ENCODE assay signal across 8 cellular contexts in genomic region chr3:193970131-193970772, GRCh38.
A peak's percentile ranks its signal among the peaks of the same experiment; 100 is the strongest.
DNase-seq lines count a peak whose midpoint lies in the region; ATAC-seq, FAIRE-seq and TF ChIP-seq lines count a peak whose summit lies in the region.
"Not testable (repeated sequence)": the region's sequence is repeated elsewhere in the genome, so short reads cannot be mapped to it uniquely, and the experiment has no call there.

No MANE protein-coding gene starts in this region.

- H3K9me2 ChIP-seq in GM23338 (ENCODE audit: insufficient read depth): not testable (repeated sequence)

- H3K9me3 ChIP-seq in Caco-2; endothelial cell of umbilical vein (replicated peaks; ENCODE audit: control insufficient read depth, insufficient read depth, low read length): not testable (repeated sequence)

- dilution Hi-C loops in endothelial cell of umbilical vein (cut with MboI; ENCODE audit: extremely low pct_ligation_motif_present, low sequenced_read_pairs): not testable (repeated sequence)

- not testable (repeated sequence) for H4K20me1 ChIP-seq in GM23338 (replicated peaks; ENCODE audit: insufficient read depth); endothelial cell of umbilical vein (replicated peaks; ENCODE audit: control insufficient read depth, extremely low read depth, insufficient read depth, low read length)

- not testable (repeated sequence) for H3K4me2 ChIP-seq in GM23338; endothelial cell of umbilical vein (ENCODE audit: insufficient read depth, low read length)

- H3F3A ChIP-seq in GM23338 (replicated peaks; ENCODE audit: low read depth): not testable (repeated sequence)

- H3K9ac ChIP-seq in endothelial cell of umbilical vein (replicated peaks; ENCODE audit: extremely low read depth, insufficient read depth, low read length): not testable (repeated sequence)

- H3K27me3 ChIP-seq in Caco-2 (replicated peaks; ENCODE audit: control insufficient read depth, insufficient read depth, low read length); endothelial cell of umbilical vein (ENCODE audit: control insufficient read depth in 2 of 2, insufficient read depth in 2 of 2, low read length in 2 of 2): not testable (repeated sequence)
- peaks cover 11% of the 10 kb centered on the region for H3K27me3 ChIP-seq in GM23338 (ENCODE audit: insufficient read depth)

- H3K4me3 ChIP-seq in Caco-2 (ENCODE audit: low read depth, low read length); GM23338; LNCaP clone FGC (ENCODE audit: low read depth, low read length); endothelial cell of umbilical vein (replicated peaks in 1 of 3; ENCODE audit: insufficient read depth in 1 of 3, low read depth in 1 of 3, low read length in 3 of 3): not testable (repeated sequence)

- peaks cover 26% of the 10 kb centered on the region for H3K4me1 Mint-ChIP-seq in Caco-2 (ENCODE audit: low read depth, unreplicated experiment)
- peaks cover 50% of the 10 kb centered on the region for H3K4me1 Mint-ChIP-seq in GM23338
- H3K4me1 Mint-ChIP-seq in activated B cell treated with CpG ODN at 0.5 μM for 24 hours: peaks cover 29% of the 10 kb centered on the region

- H3K4me1 ChIP-seq in Caco-2 (peaks cover 21% of the 10 kb centered on the region), GM23338 (ENCODE audit: insufficient read depth) (peaks cover 25% of the 10 kb centered on the region), endothelial cell of umbilical vein (ENCODE audit: control insufficient read depth, extremely low read depth, insufficient read depth, low read length) (peaks cover 20% of the 10 kb centered on the region)

- H2AFZ ChIP-seq in GM23338; endothelial cell of umbilical vein (ENCODE audit: low read depth, low read length): not testable (repeated sequence)

- not testable (repeated sequence) for H3K9me3 Mint-ChIP-seq in Caco-2 (ENCODE audit: unreplicated experiment); GM23338; activated B cell treated with CpG ODN at 0.5 μM for 24 hours

- not testable (repeated sequence) for H3K27me3 Mint-ChIP-seq in Caco-2 (ENCODE audit: insufficient read depth, unreplicated experiment); GM23338 (ENCODE audit: insufficient read depth, low read depth, poor library complexity); activated B cell treated with CpG ODN at 0.5 μM for 24 hours

- not testable (repeated sequence) for H3K9me1 ChIP-seq in endothelial cell of umbilical vein (replicated peaks; ENCODE audit: control insufficient read depth, extremely low read depth, insufficient read depth, low read length)

- intact Hi-C loops in Caco-2 (cut with micrococcal nuclease; ENCODE audit: unreplicated experiment) (loop anchor here (1.0 to 10.0 kb wide), 4 partner anchors 33 to 185 kb away; no protein-coding TSS in a partner anchor), activated B cell treated with CpG ODN at 0.5 μM for 24 hours (cut with micrococcal nuclease) (loop anchor here (2.0 to 10.0 kb wide), 8 partner anchors 77 to 337 kb away; no protein-coding TSS in a partner anchor), endothelial cell of umbilical vein (cut with micrococcal nuclease) (loop anchor here (1.0 to 2.0 kb wide), 6 partner anchors 10 to 345 kb away; partner anchors contain the start of gene HES1)
- intact Hi-C loops in left colon (cut with DNase I, micrococcal nuclease): not testable (repeated sequence)

- BruUV-seq in Caco-2 (replicated peaks; lab: Mats Ljungman, UMichigan); endothelial cell of umbilical vein (replicated peaks; lab: Mats Ljungman, UMichigan): not testable (repeated sequence)

- not testable (repeated sequence) for H3K27ac Mint-ChIP-seq in Caco-2 (ENCODE audit: unreplicated experiment); GM23338
- peak overlapping the region; percentile 91 for H3K27ac Mint-ChIP-seq in activated B cell treated with CpG ODN at 0.5 μM for 24 hours

- ATAC-seq in GM23338 (peak; percentile 76), left colon (peak; percentile 53)
- ATAC-seq in activated B cell treated with CpG ODN at 0.5 μM for 24 hours (ENCODE audit: low read depth): not testable (repeated sequence)

- not testable (repeated sequence) for H3K27ac ChIP-seq in GM23338 (ENCODE audit: low read depth)
- H3K27ac ChIP-seq in endothelial cell of umbilical vein (ENCODE audit: insufficient read depth, low read depth, low read length): peak overlapping the region; percentile 9

- peak; percentile 56 for FAIRE-seq in endothelial cell of umbilical vein (lab: Jason Lieb, UNC)

- H3K36me3 ChIP-seq in Caco-2 (ENCODE audit: control insufficient read depth, insufficient read depth, low read length); GM23338 (ENCODE audit: insufficient read depth); endothelial cell of umbilical vein (ENCODE audit: control insufficient read depth in 2 of 2, extremely low read depth in 1 of 2, insufficient read depth in 2 of 2, low read length in 2 of 2): not testable (repeated sequence)

- H3K79me2 ChIP-seq in GM23338 (replicated peaks; ENCODE audit: insufficient read depth); endothelial cell of umbilical vein (ENCODE audit: control insufficient read depth, insufficient read depth, low read length): not testable (repeated sequence)

- TF ChIP-seq CTCF in Caco-2 (IDR thresholded peaks at IDR 0.05; ENCODE audit: insufficient read depth in 1 of 2, low read depth in 1 of 2, low read length in 1 of 2, severe bottlenecking in 1 of 2, unreplicated experiment in 1 of 2) (peak; percentile 25 to 52), GM23338 (conservative IDR thresholded peaks at IDR 0.05; ENCODE audit: low read depth in 2 of 2) (peak; percentile 68 to 70), LNCaP clone FGC (IDR thresholded peaks at IDR 0.05; ENCODE audit: control insufficient read depth, extremely low read depth, insufficient read depth) (peak; percentile 43), endothelial cell of umbilical vein (IDR thresholded peaks at IDR 0.05; ENCODE audit: extremely low read depth in 1 of 2, insufficient read depth in 1 of 2, low read depth in 1 of 2, low read length in 2 of 2) (peak; percentile 28 to 66)
- TF ChIP-seq CTCF in activated B cell treated with CpG ODN at 0.5 μM for 24 hours (IDR thresholded peaks at IDR 0.05): not testable (repeated sequence)

- DNase-seq in Caco-2 (peak; percentile 65 to 66), GM23338 (ENCODE audit: low spot score) (peak; percentile 89), NCI-H82 treated with DMSO at 0.1 percent for 48 hours (lab: John Stamatoyannopoulos, UW; ENCODE audit: unreplicated experiment) (peak; percentile 71), endothelial cell of umbilical vein (ENCODE audit: low read depth, low spot score) (peak; percentile 79), left colon (peak in 1 of 2 donors; percentile 64)
- DNase-seq in LNCaP clone FGC (ENCODE audit: low read depth); activated B cell treated with CpG ODN at 0.5 μM for 24 hours: not testable (repeated sequence)
- DNase-seq in stimulated activated CD4-positive, alpha-beta T cell treated with anti-CD3 and anti-CD28 coated beads, Interleukin-4, amount 100 ng/mL, for 1 hour: peak; percentile 15

- not testable (repeated sequence) for TF ChIP-seq POLR2A in endothelial cell of umbilical vein (IDR thresholded peaks at IDR 0.05; ENCODE audit: low read depth, low read length)

- POLR2A ChIA-PET in Caco-2 (lab: Charles Lee): not testable (repeated sequence)
- POLR2A ChIA-PET in activated B cell treated with CpG ODN at 0.5 μM for 24 hours (lab: Charles Lee): interaction anchor here (0.9 to 3.0 kb wide), 8 partner anchors 100 to 169 kb away, joined by 3 to 33 read pairs (median 6); partner anchors contain the start of gene HES1
- POLR2A ChIA-PET in endothelial cell of umbilical vein (lab: Charles Lee): interaction anchor here (0.6 kb wide), 1 partner anchor 55 kb away, joined by 9 read pairs; no protein-coding TSS in a partner anchor

- CTCF ChIA-PET in Caco-2 (lab: Charles Lee): interaction anchor here (0.6 to 1.0 kb wide), 5 partner anchors 9 to 134 kb away, joined by 3 to 4 read pairs (median 4); no protein-coding TSS in a partner anchor
- CTCF ChIA-PET in activated B cell treated with CpG ODN at 0.5 μM for 24 hours (lab: Charles Lee): interaction anchor here (0.7 to 4.4 kb wide), 12 partner anchors 12 to 346 kb away, joined by 3 to 44 read pairs (median 4); partner anchors contain the start of gene HES1
- CTCF ChIA-PET in endothelial cell of umbilical vein (lab: Charles Lee): interaction anchor here (0.7 to 3.1 kb wide), 25 partner anchors 10 to 346 kb away, joined by 3 to 20 read pairs (median 4); no protein-coding TSS in a partner anchor

- not testable (repeated sequence) for H3K36me3 Mint-ChIP-seq in Caco-2 (ENCODE audit: insufficient read depth, unreplicated experiment); GM23338 (ENCODE audit: low read depth); activated B cell treated with CpG ODN at 0.5 μM for 24 hours (ENCODE audit: low read depth)

- H3K4me3 Mint-ChIP-seq in Caco-2 (ENCODE audit: unreplicated experiment); GM23338: not testable (repeated sequence)
- peak overlapping the region; percentile 77 for H3K4me3 Mint-ChIP-seq in activated B cell treated with CpG ODN at 0.5 μM for 24 hours

TF ChIP-seq in endothelial cell of umbilical vein, 7 proteins besides CTCF, POLR2A, EP300 and RAD21:
- TF ChIP-seq POLR2AphosphoS5 (IDR thresholded peaks at IDR 0.05; ENCODE audit: insufficient read depth, low read depth, low read length): peak; percentile 13
